25 cellular contexts compared by ENCODE assay signal in the genomic region with DNA sequence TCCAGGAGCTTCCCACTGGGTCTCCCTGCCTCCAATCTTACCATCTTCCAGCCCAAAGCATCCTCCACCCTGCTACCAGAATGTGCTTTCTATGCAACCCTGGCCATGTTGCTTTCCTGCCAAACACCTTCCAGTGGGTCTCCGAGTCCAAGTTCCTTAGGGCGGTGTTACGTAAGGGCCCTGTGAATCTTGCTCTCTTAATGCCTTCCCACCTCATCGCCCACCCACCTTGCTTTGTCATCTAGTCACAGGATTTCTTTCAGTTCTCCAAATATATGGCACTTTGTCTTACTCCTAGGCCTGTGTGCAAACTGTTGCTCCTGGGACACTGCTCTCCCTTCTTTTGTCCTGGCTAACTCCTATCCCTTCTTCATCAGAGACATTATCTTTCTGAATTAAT.
"Had no signal": no experiment of that assay in that cellular context is flagged by ENCODE, and none has a peak within 500 bp of the region (broad histone marks: within the 10 kb centered on the region; RNA-seq: fewer than 3 reads in every experiment).

No MANE protein-coding gene starts in this region.

- H3K27me3 ChIP-seq: right atrium auricular region, sigmoid colon, tibial nerve, upper lobe of right lung, uterus had no signal

- H3K36me3 ChIP-seq: esophagus squamous epithelium, prostate gland, right atrium auricular region, sigmoid colon, thoracic aorta, tibial nerve, upper lobe of right lung, uterus had no signal

- H3K9me3 Mint-ChIP-seq: effector memory CD8-positive, alpha-beta T cell; memory B cell; stimulated activated memory B cell treated with anti-CD40 and anti-IgM and Interleukin-4, amounts not matched to agents 10 μg/mL and 1 μg/mL and 100 μg/mL, for 72 hours had no signal

- H3K36me3 Mint-ChIP-seq: memory B cell; naive B cell; stimulated activated memory B cell treated with anti-CD40 and anti-IgM and Interleukin-4, amounts not matched to agents 10 μg/mL and 1 μg/mL and 100 μg/mL, for 72 hours had no signal

- H3K27me3 Mint-ChIP-seq: memory B cell; stimulated activated memory B cell treated with anti-CD40 and anti-IgM and Interleukin-4, amounts not matched to agents 10 μg/mL and 1 μg/mL and 100 μg/mL, for 72 hours had no signal

- H3K27ac Mint-ChIP-seq: effector memory CD8-positive, alpha-beta T cell; memory B cell; stimulated activated memory B cell treated with anti-CD40 and anti-IgM and Interleukin-4, amounts not matched to agents 10 μg/mL and 1 μg/mL and 100 μg/mL, for 72 hours had no signal

- ATAC-seq: effector memory CD8-positive, alpha-beta T cell; mucosa of descending colon; stimulated activated memory B cell treated with anti-CD40 and anti-IgM and Interleukin-4, amounts not matched to agents 10 μg/mL and 1 μg/mL and 100 μg/mL, for 72 hours; stimulated activated naive CD8-positive, alpha-beta T cell treated with anti-CD3 and anti-CD28 coated beads, Interleukin-15, Interleukin-2, amounts not matched to agents 100 U/mL and 50 U/mL, for 24 hours; upper lobe of right lung had no signal

- H3K9ac ChIP-seq: parathyroid adenoma had no signal

- H3K4me1 Mint-ChIP-seq: memory B cell; naive B cell; stimulated activated memory B cell treated with anti-CD40 and anti-IgM and Interleukin-4, amounts not matched to agents 10 μg/mL and 1 μg/mL and 100 μg/mL, for 72 hours had no signal

- H3K27ac ChIP-seq: esophagus squamous epithelium, parathyroid adenoma, prostate gland, right atrium auricular region, sigmoid colon, thoracic aorta, tibial nerve, upper lobe of right lung, uterus had no signal

- DNase-seq: dermis blood vessel endothelial cell; effector memory CD8-positive, alpha-beta T cell; erythroblast; esophagus squamous epithelium; foreskin melanocyte; glutamatergic neuron; hypothalamus; left ventricle myocardium superior; mucosa of descending colon; naive B cell; sigmoid colon; stimulated activated CD4-positive, alpha-beta T cell treated with anti-CD3 and anti-CD28 coated beads, Interleukin-4, amount 100 ng/mL, for 4 hours; stimulated activated naive CD8-positive, alpha-beta T cell treated with anti-CD3 and anti-CD28 coated beads, Interleukin-15, Interleukin-2, amounts not matched to agents 100 U/mL and 50 U/mL, for 24 hours; substantia nigra; upper lobe of right lung; uterus had no signal

- H3K4me3 Mint-ChIP-seq: effector memory CD8-positive, alpha-beta T cell; memory B cell; naive B cell; neural crest cell; stimulated activated memory B cell treated with anti-CD40 and anti-IgM and Interleukin-4, amounts not matched to agents 10 μg/mL and 1 μg/mL and 100 μg/mL, for 72 hours had no signal

- H3K9me3 ChIP-seq: esophagus squamous epithelium, mucosa of descending colon, prostate gland, right atrium auricular region, sigmoid colon, thoracic aorta, upper lobe of right lung, uterus had no signal

- H3K4me3 ChIP-seq: esophagus squamous epithelium, lung, mucosa of descending colon, prostate gland, right atrium auricular region, sigmoid colon, thoracic aorta, tibial nerve, upper lobe of right lung, uterus had no signal

- H3K4me1 ChIP-seq: parathyroid adenoma, prostate gland, upper lobe of right lung, uterus had no signal
